ENCODE assay signal across 20 cellular contexts in the genomic region with DNA sequence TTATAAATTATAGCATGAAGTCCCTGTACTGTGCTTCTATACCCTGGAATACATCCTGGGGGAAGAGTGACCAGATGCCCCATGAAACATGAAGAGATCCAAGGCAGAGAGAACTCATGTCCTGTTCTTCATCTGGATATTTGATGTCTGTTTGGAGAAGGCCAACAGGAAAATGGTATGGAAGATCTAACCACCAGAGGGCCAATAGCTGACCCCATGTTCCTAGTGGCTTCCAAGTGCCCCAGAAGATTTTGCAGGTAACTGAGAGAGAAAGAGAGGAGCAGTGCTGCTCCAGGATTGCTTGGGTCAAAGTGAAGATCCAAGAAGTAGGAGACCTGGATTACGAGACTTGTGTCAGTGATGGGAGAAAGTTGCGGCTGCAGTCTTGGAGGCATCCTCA.
DNase-seq lines count a peak whose midpoint lies in the region; ATAC-seq and TF ChIP-seq lines count a peak whose summit lies in the region.
"Had no signal": no experiment of that assay in that cellular context is flagged by ENCODE, and none has a peak within 500 bp of the region (broad histone marks: within the 10 kb centered on the region; RNA-seq: fewer than 3 reads in every experiment).

No MANE protein-coding gene starts in this region.

- H3K9me3 Mint-ChIP-seq in osteocyte (ENCODE audit: unreplicated experiment), result no peaks in the 10 kb centered on the region

- no peak for ATAC-seq in foreskin keratinocyte
- ATAC-seq in GM21619 (IDR thresholded peaks at IDR 0.05; ENCODE audit: unreplicated experiment), result no peak
- ATAC-seq in HG02763 (IDR thresholded peaks at IDR 0.05; ENCODE audit: unreplicated experiment), result no peak

- H3K4me3 Mint-ChIP-seq in osteocyte (ENCODE audit: unreplicated experiment), result no peak overlapping the region

- H3K27ac ChIP-seq in VCaP, result peak overlapping the region; percentile 68
- no peak overlapping the region for H3K27ac ChIP-seq in foreskin keratinocyte
- H3K27ac ChIP-seq: Peyer's patch had no signal

- peaks cover 42% of the 10 kb centered on the region for H3K4me1 Mint-ChIP-seq in osteocyte (ENCODE audit: unreplicated experiment)

- no peaks in the 10 kb centered on the region for H3K27me3 ChIP-seq in foreskin keratinocyte
- H3K27me3 ChIP-seq: Peyer's patch had no signal

- TF ChIP-seq CTCF in VCaP (conservative IDR thresholded peaks at IDR 0.05), result no peak
- peak; percentile 2 for TF ChIP-seq CTCF in foreskin keratinocyte (conservative IDR thresholded peaks at IDR 0.05)
- no peak for TF ChIP-seq CTCF in osteocyte (IDR thresholded peaks at IDR 0.05)

- H3K36me3 Mint-ChIP-seq in osteocyte (ENCODE audit: unreplicated experiment), result no peaks in the 10 kb centered on the region

- DNase-seq in DMS53 (lab: John Stamatoyannopoulos, UW), result peak; percentile 12
- DNase-seq in DMS53 treated with DMSO at 0.1 percent for 48 hours (lab: John Stamatoyannopoulos, UW; ENCODE audit: unreplicated experiment), result no peak
- no peak for DNase-seq in foreskin keratinocyte
- DNase-seq in osteocyte (ENCODE audit: extremely low spot score, unreplicated experiment), result no peak
- DNase-seq in stimulated activated CD8-positive, alpha-beta memory T cell treated with anti-CD3 and anti-CD28 coated beads, Interleukin-4, amount 100 ng/mL, for 48 hours, result no peak
- DNase-seq: 8988T, DMS79, EL, GDM1, KBM-7, MV-4-11, NCI-H1105, NCI-H2081, NCI-H226, NCI-H510A, Peyer's patch, SIG-M5 had no signal

- H3K4me1 ChIP-seq in foreskin keratinocyte, result no peaks in the 10 kb centered on the region

- H3K27ac Mint-ChIP-seq in osteocyte (ENCODE audit: unreplicated experiment), result peak overlapping the region; percentile 28

- no peaks in the 10 kb centered on the region for H3K27me3 Mint-ChIP-seq in osteocyte (ENCODE audit: unreplicated experiment)
